In genomic region chr3:45067486-45067885, GRCh38 we compare ENCODE assay signal across 29 cellular contexts. TPM values are rescaled to one million over a fixed set of nuclear protein-coding genes. Genes with fewer than 3 reads are reported as not detected.
"Had no signal": no experiment of that assay in that cellular context is flagged by ENCODE, and none has a peak within 500 bp of the region (broad histone marks: within the 10 kb centered on the region; RNA-seq: fewer than 3 reads in every experiment).

No MANE protein-coding gene starts in this region.

- H3K4me2 ChIP-seq: KMS-11, SK-N-SH had no signal

- H3K9me3 ChIP-seq: breast epithelium, MG63, Peyer's patch, SJCRH30, SK-N-SH had no signal

- H3K4me3 ChIP-seq: breast epithelium, MG63, Peyer's patch, SJCRH30 had no signal

- H3K27me3 ChIP-seq: breast epithelium, MG63, Peyer's patch, SJCRH30 had no signal

- H3K9me2 ChIP-seq: SK-N-SH had no signal

- DNase-seq: activated CD4-positive, alpha-beta memory T cell treated with anti-CD3 and anti-CD28 coated beads for 36 hours; activated CD4-positive, alpha-beta T cell treated with anti-CD3 and anti-CD28 coated beads, Interleukin-2, amount 10 ng/mL, durations not matched to agents 7 days and 5 days; activated CD4-positive, CD25-positive, alpha-beta regulatory T cell; activated CD8-positive, alpha-beta memory T cell treated with anti-CD3 and anti-CD28 coated beads for 24 hours; activated effector memory CD4-positive, alpha-beta T cell treated with anti-CD3 and anti-CD28 coated beads, Interleukin-2, amount 50 U/mL, for 16 hours; activated naive CD4-positive, alpha-beta T cell treated with anti-CD3 and anti-CD28 coated beads for 36 hours; activated naive CD8-positive, alpha-beta T cell treated with anti-CD3 and anti-CD28 coated beads for 36 hours; activated T-cell treated with anti-CD3 and anti-CD28 coated beads, Interleukin-2, amount 50 U/mL, for 4 hours; caudate nucleus; MG63; MV-4-11; NCI-H1092 treated with DMSO at 0.1 percent for 48 hours; NCI-H1417 treated with DMSO at 0.1 percent for 48 hours; NCI-H1694; NCI-H2029 treated with DMSO at 0.1 percent for 48 hours; NCI-H345; NCI-H510A; NCI-H526 treated with DMSO at 0.1 percent for 48 hours; NCI-H82; OCI-M1; Peyer's patch; Right ventricle myocardium superior; SJCRH30; SK-N-SH; T-helper 1 cell had no signal

- ATAC-seq: activated T-cell treated with anti-CD3 and anti-CD28 coated beads, Interleukin-2, amount 50 U/mL, for 4 hours had no signal

- H3K4me1 ChIP-seq: breast epithelium had no signal

- H3K9ac ChIP-seq: KMS-11, SK-N-SH had no signal

- H3K36me3 ChIP-seq: breast epithelium, MG63, Peyer's patch, SJCRH30 had no signal

- H3K27ac ChIP-seq: breast epithelium, KMS-11, RWPE1, SJCRH30, VCaP had no signal

RNA-seq across cellular contexts. Expression of gene CLEC3B, which starts 41.4 kb away (rescaled TPM):
- total RNA-seq: activated CD4-positive, alpha-beta memory T cell treated with anti-CD3 and anti-CD28 coated beads for 36 hours; activated naive CD4-positive, alpha-beta T cell treated with anti-CD3 and anti-CD28 coated beads for 36 hours; activated naive CD8-positive, alpha-beta T cell treated with anti-CD3 and anti-CD28 coated beads for 36 hours; SJCRH30 had no signal
